Comparison of ENCODE assay signal across 6 cellular contexts in the genomic region with DNA sequence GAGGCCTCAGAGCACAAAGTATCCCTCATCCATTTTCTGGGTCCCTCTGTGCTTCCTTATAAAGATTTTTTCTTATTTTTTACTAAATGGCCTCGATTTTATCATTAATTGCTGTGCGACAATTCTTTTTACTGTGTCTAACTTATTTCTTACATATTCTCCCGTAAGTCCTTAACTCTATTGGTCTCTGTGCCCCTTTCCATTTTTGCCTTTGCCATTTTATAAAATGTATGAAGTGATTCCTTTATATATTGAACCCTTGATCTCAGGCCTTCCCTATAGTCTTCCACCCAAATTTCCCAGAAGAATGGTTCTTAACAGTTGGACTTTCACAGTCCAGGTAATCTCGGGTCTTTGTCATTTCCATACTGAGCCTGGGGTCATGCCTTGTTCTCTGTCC.
"Had no signal": no experiment of that assay in that cellular context is flagged by ENCODE, and none has a peak within 500 bp of the region (broad histone marks: within the 10 kb centered on the region; RNA-seq: fewer than 3 reads in every experiment).

No MANE protein-coding gene starts in this region.

- DNase-seq: IMR-90, KG1 had no signal

- ATAC-seq: HepG2, K562 had no signal

- H3K4me3 ChIP-seq: K562 had no signal

- H3K27ac ChIP-seq: HL-60, KMS-11 had no signal

- H3K4me2 ChIP-seq: KMS-11 had no signal

- H3K9ac ChIP-seq: KMS-11 had no signal
